In the genomic region with DNA sequence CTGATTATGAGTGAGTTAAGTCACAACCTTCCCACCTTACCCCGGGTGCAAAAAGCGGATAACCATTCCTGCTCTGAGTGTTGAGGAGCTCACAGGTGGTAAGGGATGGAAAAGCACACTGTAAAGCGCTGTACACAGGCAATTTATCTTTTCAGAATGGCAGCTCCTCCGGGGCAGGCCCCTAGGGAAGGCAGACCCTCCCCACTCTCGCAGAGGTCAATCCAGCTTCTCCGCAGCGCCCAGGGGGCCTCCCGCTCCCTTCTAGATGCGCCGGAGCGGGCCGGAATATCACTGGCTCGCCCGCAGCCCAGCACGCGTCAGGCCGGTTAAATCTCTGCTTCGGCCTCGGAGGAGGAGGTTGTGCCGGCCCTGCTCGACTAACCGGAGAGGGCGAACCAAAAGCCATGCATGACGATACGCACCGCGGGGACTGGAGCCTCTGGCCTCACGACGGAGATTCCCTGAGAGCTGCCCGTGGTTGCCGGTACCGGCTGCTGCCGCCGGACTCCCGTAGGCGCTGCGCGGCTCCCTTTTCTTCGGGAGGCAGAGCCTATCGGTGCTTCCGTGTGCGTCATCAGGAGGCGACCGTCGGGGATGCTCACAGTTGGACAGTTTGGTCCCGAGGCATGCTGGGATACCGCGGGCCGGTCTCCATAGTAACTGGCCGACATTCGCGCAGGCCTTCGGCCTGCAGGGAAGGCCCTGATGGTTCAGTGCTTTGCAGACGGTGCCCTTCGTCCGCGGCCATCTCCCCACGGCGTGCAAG, we compare ENCODE assay signal across 8 cellular contexts. TPM values are rescaled to one million over a fixed set of nuclear protein-coding genes. Genes with fewer than 3 reads are reported as not detected.
DNase-seq lines count a peak whose midpoint lies in the region; ATAC-seq and TF ChIP-seq lines count a peak whose summit lies in the region.

A gene with protein sequence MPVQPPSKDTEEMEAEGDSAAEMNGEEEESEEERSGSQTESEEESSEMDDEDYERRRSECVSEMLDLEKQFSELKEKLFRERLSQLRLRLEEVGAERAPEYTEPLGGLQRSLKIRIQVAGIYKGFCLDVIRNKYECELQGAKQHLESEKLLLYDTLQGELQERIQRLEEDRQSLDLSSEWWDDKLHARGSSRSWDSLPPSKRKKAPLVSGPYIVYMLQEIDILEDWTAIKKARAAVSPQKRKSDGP (minus strand): TSS at position 555 of the 766 bp plus-strand sequence. CDS start 2,870 bp downstream, outside the sequence.

- peak; percentile 75 for ATAC-seq in GM18909 (IDR thresholded peaks at IDR 0.05; ENCODE audit: poor library complexity, unreplicated experiment)
- peak; percentile 82 for ATAC-seq in HG03175 (IDR thresholded peaks at IDR 0.05; ENCODE audit: unreplicated experiment)
- ATAC-seq in activated B cell treated with CpG ODN at 0.5 μM for 24 hours (ENCODE audit: low read depth), result peak; percentile 82

- H3K27ac Mint-ChIP-seq in activated B cell treated with CpG ODN at 0.5 μM for 24 hours, result peak within 1 kb of the TSS; percentile 93

- H3K9me3 ChIP-seq in AG04450 (ENCODE audit: control insufficient read depth, insufficient read depth, low read length), result peaks cover 3% of the 10 kb centered on the region; the same call in 1 of the 2 replicates

- peak within 1 kb of the TSS; percentile 96 for H3K4me3 Mint-ChIP-seq in activated B cell treated with CpG ODN at 0.5 μM for 24 hours

- TF ChIP-seq CTCF in AG04450 (IDR thresholded peaks at IDR 0.05; ENCODE audit: low read depth, low read length) (peak; percentile 13), activated B cell treated with CpG ODN at 0.5 μM for 24 hours (IDR thresholded peaks at IDR 0.05) (no peak), cardiac fibroblast (IDR thresholded peaks at IDR 0.05; ENCODE audit: low read depth, low read length) (peak; percentile 23)

- POLR2A ChIA-PET in AG04450 (lab: Yijun Ruan, JAX) (interaction anchor here (0.6 to 2.1 kb wide), 6 partner anchors 9 to 175 kb away, joined by 3 to 13 read pairs (median 4); partner anchors contain the start of genes CD248, RIN1 and YIF1A), activated B cell treated with CpG ODN at 0.5 μM for 24 hours (lab: Charles Lee) (interaction anchor here (0.6 to 5.4 kb wide), 13 partner anchors 27 to 1243 kb away, joined by 3 to 34 read pairs (median 4); partner anchors contain the start of genes CD248, FIBP, MRPL11 and RAB1B)

- H3K27me3 Mint-ChIP-seq in activated B cell treated with CpG ODN at 0.5 μM for 24 hours, result peaks cover 2% of the 10 kb centered on the region

- DNase-seq in AG04450 (ENCODE audit: low read depth, low spot score), result peak; percentile 87
- DNase-seq in NCI-H345 (lab: John Stamatoyannopoulos, UW), result peak; percentile 97
- peak; percentile 93 for DNase-seq in activated B cell treated with CpG ODN at 0.5 μM for 24 hours
- DNase-seq in cardiac fibroblast (ENCODE audit: low read depth in 2 of 2), result peak; percentile 97 to 98
- DNase-seq in inferior parietal cortex (ENCODE audit: extremely low spot score), result peak; percentile 98
- DNase-seq in smooth muscle cell of the brain vasculature (ENCODE audit: low read depth, low spot score), result peak; percentile 88

- H3K36me3 Mint-ChIP-seq in activated B cell treated with CpG ODN at 0.5 μM for 24 hours (ENCODE audit: low read depth), result peaks cover 46% of the 10 kb centered on the region

- H3K9me3 Mint-ChIP-seq in activated B cell treated with CpG ODN at 0.5 μM for 24 hours, result no peaks in the 10 kb centered on the region

- H3K27me3 ChIP-seq in AG04450 (ENCODE audit: control insufficient read depth, insufficient read depth, low read length), result no peaks in the 10 kb centered on the region

- peak within 1 kb of the TSS; percentile 65 for H3K27ac ChIP-seq in AG04450 (ENCODE audit: low read depth, low read length)

- H3K4me1 Mint-ChIP-seq in activated B cell treated with CpG ODN at 0.5 μM for 24 hours, result peaks cover 45% of the 10 kb centered on the region

- H3K4me3 ChIP-seq in AG04450 (ENCODE audit: low read depth, low read length) (peak within 1 kb of the TSS; percentile 99), cardiac fibroblast (replicated peaks in 1 of 2; ENCODE audit: low read depth in 2 of 2, low read length in 2 of 2) (peak within 1 kb of the TSS; percentile 94 to 97)

- intact Hi-C loops in activated B cell treated with CpG ODN at 0.5 μM for 24 hours (cut with micrococcal nuclease), result loop anchor here (1.0 to 5.0 kb wide), 5 partner anchors 16 to 727 kb away; partner anchors contain the start of genes PCNX3 and RCE1

- CTCF ChIA-PET in AG04450 (lab: Charles Lee) (interaction anchor here (0.8 to 2.1 kb wide), 11 partner anchors 9 to 94 kb away, joined by 3 to 12 read pairs (median 4); partner anchors contain the start of genes MRPL11 and RIN1), activated B cell treated with CpG ODN at 0.5 μM for 24 hours (lab: Charles Lee) (interaction anchor here (0.7 to 3.2 kb wide), 4 partner anchors 33 to 640 kb away, joined by 3 to 17 read pairs (median 8); no protein-coding TSS in a partner anchor)

RNA-seq across cellular contexts. Expression of the gene that starts here (rescaled TPM):
- polyA plus RNA-seq in AG04450 (2011; rRNA removed), result 35.2 and 39.3 TPM in 2 replicates
- polyA minus RNA-seq in AG04450 (2011; rRNA and poly(A)+ RNA removed), result 12.9 and 15.2 TPM in 2 replicates
- total RNA-seq in activated B cell treated with CpG ODN at 0.5 μM for 24 hours, result 56.9 and 59.2 TPM in 2 replicates

Comparison
In these comparisons a context has a peak if more than half of its experiments do, and no peak if none do; other contexts are left out.
1. Peak in every context shown above with its lines: DNase-seq, ATAC-seq, H3K4me3 ChIP-seq and H3K27ac ChIP-seq.